Comparison of ENCODE assay signal across 11 cellular contexts in genomic region chr15:60370105-60370803, GRCh38. TPM values are rescaled to one million over a fixed set of nuclear protein-coding genes. Genes with fewer than 3 reads are reported as not detected.
DNase-seq lines count a peak whose midpoint lies in the region; ATAC-seq and TF ChIP-seq lines count a peak whose summit lies in the region.
"Had no signal": no experiment of that assay in that cellular context is flagged by ENCODE, and none has a peak within 500 bp of the region (broad histone marks: within the 10 kb centered on the region; RNA-seq: fewer than 3 reads in every experiment).

No MANE protein-coding gene starts in this region.

- no peak overlapping the region for H3K4me3 ChIP-seq in colonic mucosa
- no peak overlapping the region for H3K4me3 ChIP-seq in liver (ENCODE audit: low read depth in 1 of 3, low read length in 3 of 3)
- H3K4me3 ChIP-seq in tibial nerve = no peak overlapping the region
- H3K4me3 ChIP-seq: ovary had no signal

- WGBS in liver = 84% methylated on average over 7 of the region's 7 CpGs
- 60 to 69% methylated on average over 7 of the region's 7 CpGs for WGBS in tibial nerve, 2 donors

- H3K27me3 ChIP-seq in colonic mucosa (no peaks in the 10 kb centered on the region), liver (ENCODE audit: control insufficient read depth in 4 of 4, insufficient read depth in 4 of 4, low read length in 3 of 4) (no peaks in the 10 kb centered on the region), tibial nerve (no peaks in the 10 kb centered on the region)
- H3K27me3 ChIP-seq: ovary had no signal

- DNase-seq in activated CD4-positive, alpha-beta T cell treated with anti-CD3 and anti-CD28 coated beads for 36 hours = no peak
- DNase-seq in activated CD4-positive, alpha-beta T cell treated with anti-CD3 and anti-CD28 coated beads, Interleukin-2, amount 50 U/mL, for 4 hours = no peak
- DNase-seq in colonic mucosa (no peak), tibial nerve (ENCODE audit: low spot score in 2 of 2) (no peak), endothelial cell (ENCODE audit: low spot score) (no peak), HUDEP-2 (lab: John Stamatoyannopoulos, UW; ENCODE audit: unreplicated experiment in 76 of 76) (no peak)
- DNase-seq: activated CD8-positive, alpha-beta memory T cell treated with anti-CD3 and anti-CD28 coated beads, Interleukin-2, amount 50 U/mL, for 48 hours; ovary; substantia nigra had no signal

- CTCF ChIA-PET in activated CD4-positive, alpha-beta T cell treated with anti-CD3 and anti-CD28 coated beads for 36 hours (lab: Charles Lee) = no interaction called here

- TF ChIP-seq POLR2A in tibial nerve (IDR thresholded peaks at IDR 0.05) = no peak

- H3K36me3 ChIP-seq in colonic mucosa (no peaks in the 10 kb centered on the region), liver (ENCODE audit: control insufficient read depth in 4 of 4, insufficient read depth in 3 of 4, low read depth in 1 of 4, low read length in 3 of 4) (peaks cover 0 to 5% (median 0%) of the 10 kb centered on the region in 4 donors), tibial nerve (peaks cover 0 to 12% (median 0%) of the 10 kb centered on the region in 3 donors)
- H3K36me3 ChIP-seq: ovary had no signal

- H3K27ac ChIP-seq in colonic mucosa (peak overlapping the region; percentile 75), liver (ENCODE audit: low read depth in 1 of 2, low read length in 2 of 2) (peak overlapping the region; percentile 43 to 70), tibial nerve (peak overlapping the region; percentile 64 to 91 (median 75))

- no peak overlapping the region for H3K4me3 Mint-ChIP-seq in activated CD4-positive, alpha-beta T cell treated with anti-CD3 and anti-CD28 coated beads for 36 hours
- no peak overlapping the region for H3K4me3 Mint-ChIP-seq in endothelial cell (ENCODE audit: unreplicated experiment)

- peaks cover 21% of the 10 kb centered on the region for H3K4me1 ChIP-seq in colonic mucosa
- H3K4me1 ChIP-seq in liver (ENCODE audit: control insufficient read depth in 4 of 4, insufficient read depth in 4 of 4, low read length in 3 of 4) = peaks cover 0 to 3% (median 0%) of the 10 kb centered on the region in 4 donors
- H3K4me1 ChIP-seq in tibial nerve = peaks cover 9 to 71% (median 59%) of the 10 kb centered on the region in 4 donors

- H3K27me3 Mint-ChIP-seq in activated CD4-positive, alpha-beta T cell treated with anti-CD3 and anti-CD28 coated beads for 36 hours = no peaks in the 10 kb centered on the region
- no peaks in the 10 kb centered on the region for H3K27me3 Mint-ChIP-seq in endothelial cell (ENCODE audit: unreplicated experiment)

- no peaks in the 10 kb centered on the region for H3K9me3 ChIP-seq in colonic mucosa
- no peaks in the 10 kb centered on the region for H3K9me3 ChIP-seq in liver (ENCODE audit: control insufficient read depth in 4 of 4, low read length in 3 of 4)
- H3K9me3 ChIP-seq in tibial nerve = no peaks in the 10 kb centered on the region
- H3K9me3 ChIP-seq: ovary had no signal

- no peak overlapping the region for H3K27ac Mint-ChIP-seq in activated CD4-positive, alpha-beta T cell treated with anti-CD3 and anti-CD28 coated beads for 36 hours
- no peak overlapping the region for H3K27ac Mint-ChIP-seq in endothelial cell (ENCODE audit: unreplicated experiment)

- intact Hi-C loops in activated CD4-positive, alpha-beta T cell treated with anti-CD3 and anti-CD28 coated beads for 36 hours (cut with DNase I, micrococcal nuclease) = no loop called here
- intact Hi-C loops in colonic mucosa (cut with DNase I) = no loop called here

- peaks cover 13% of the 10 kb centered on the region for H3K4me1 Mint-ChIP-seq in activated CD4-positive, alpha-beta T cell treated with anti-CD3 and anti-CD28 coated beads for 36 hours
- H3K4me1 Mint-ChIP-seq in endothelial cell (ENCODE audit: unreplicated experiment) = peaks cover 19% of the 10 kb centered on the region

- peak in 1 of 2 donors; percentile 73 for TF ChIP-seq EP300 in tibial nerve (IDR thresholded peaks at IDR 0.05)

- peaks cover 2% of the 10 kb centered on the region for H3K36me3 Mint-ChIP-seq in activated CD4-positive, alpha-beta T cell treated with anti-CD3 and anti-CD28 coated beads for 36 hours (ENCODE audit: low read depth)
- peaks cover 21% of the 10 kb centered on the region for H3K36me3 Mint-ChIP-seq in endothelial cell (ENCODE audit: low read depth, unreplicated experiment)

- H3K9ac ChIP-seq in colonic mucosa (ENCODE audit: low read depth in 2 of 2, low read length in 2 of 2) (peak overlapping the region in 1 of 2 donors; percentile 78), liver (ENCODE audit: low read depth in 1 of 2, low read length in 2 of 2) (no peak overlapping the region)

- POLR2A ChIA-PET in activated CD4-positive, alpha-beta T cell treated with anti-CD3 and anti-CD28 coated beads for 36 hours (lab: Charles Lee) = no interaction called here

- peak; percentile 6 for ATAC-seq in activated CD4-positive, alpha-beta T cell treated with anti-CD3 and anti-CD28 coated beads for 36 hours
- no peak for ATAC-seq in GM18873 (IDR thresholded peaks at IDR 0.05; ENCODE audit: low FRiP score, unreplicated experiment)

- no peaks in the 10 kb centered on the region for H3K9me3 Mint-ChIP-seq in activated CD4-positive, alpha-beta T cell treated with anti-CD3 and anti-CD28 coated beads for 36 hours (ENCODE audit: low read depth)
- no peaks in the 10 kb centered on the region for H3K9me3 Mint-ChIP-seq in endothelial cell (ENCODE audit: unreplicated experiment)

- TF ChIP-seq CTCF in colonic mucosa (IDR thresholded peaks at IDR 0.05) (no peak), liver (IDR thresholded peaks at IDR 0.05; ENCODE audit: low read depth, low read length, missing input control) (no peak), tibial nerve (IDR thresholded peaks at IDR 0.05) (no peak), endothelial cell (IDR thresholded peaks at IDR 0.05; ENCODE audit: unreplicated experiment) (no peak)

- TF ChIP-seq RAD21 in liver (IDR thresholded peaks at IDR 0.05) = no peak

TF ChIP-seq in liver, 16 proteins besides CTCF, POLR2A, EP300 and RAD21:
- TF ChIP-seq ZBTB33 (IDR thresholded peaks at IDR 0.05) (no peak), TAF1 (conservative IDR thresholded peaks at IDR 0.05) (no peak), NR2F2 (IDR thresholded peaks at IDR 0.05) (peak; percentile 97), FOXA2 (IDR thresholded peaks at IDR 0.05) (no peak), SP1 (IDR thresholded peaks at IDR 0.05) (no peak)

RNA-seq across cellular contexts. Expression of gene ANXA2, which starts 27.5 kb away (rescaled TPM):
- total RNA-seq in activated CD4-positive, alpha-beta T cell treated with anti-CD3 and anti-CD28 coated beads for 36 hours = 10 to 100 TPM; 65.9 to 80.2 TPM
- total RNA-seq in colonic mucosa (100 to 1,000 TPM; 813 to 816 TPM), liver (100 to 1,000 TPM in 1 of 2 donors, 10 to 100 TPM in 1; 88.4 to 138 TPM), tibial nerve (1,000 to 10,000 TPM in 2 of 4 donors, 100 to 1,000 TPM in 2; 747 to 1,181 (median 1,009) TPM), endothelial cell (ENCODE audit: unreplicated experiment) (283 TPM)
- polyA plus RNA-seq in liver = 100 to 1,000 TPM in 1 of 2 donors, 10 to 100 TPM in 1; 62.7 to 125 TPM
